2 cellular contexts compared by ENCODE assay signal in the genomic region with DNA sequence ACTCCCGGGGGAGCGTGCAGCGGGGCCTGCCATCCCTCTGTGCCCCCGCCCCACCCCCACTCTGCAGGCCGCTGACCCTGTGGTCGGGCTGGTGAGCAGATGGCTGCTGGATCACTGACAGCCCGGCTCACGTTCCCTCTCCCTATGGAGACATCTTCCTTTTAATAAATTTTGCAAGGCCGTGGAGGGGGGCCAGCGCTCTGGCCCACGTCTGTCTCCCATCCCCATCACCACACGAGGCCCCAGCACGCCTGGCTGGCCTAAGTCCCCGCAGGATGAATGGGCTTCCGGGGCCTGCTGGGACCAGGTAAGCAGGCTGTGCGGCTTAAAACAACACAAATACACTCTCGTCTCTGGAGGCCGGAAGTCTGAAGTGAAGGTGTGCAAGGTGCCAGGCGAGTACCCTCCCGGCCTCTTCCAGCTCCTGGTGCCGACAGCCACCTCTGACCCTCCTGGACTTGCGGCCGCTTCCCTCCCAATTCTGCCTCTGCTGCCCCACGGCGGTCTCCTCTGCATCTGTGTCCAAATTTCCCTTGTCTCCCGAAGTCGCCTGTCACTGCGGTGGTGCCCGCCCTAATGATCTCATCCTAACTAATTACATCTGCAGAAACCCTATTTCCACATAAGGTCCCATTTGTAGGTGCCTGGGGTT.
A peak's percentile ranks its signal among the peaks of the same experiment; 100 is the strongest.
TF ChIP-seq lines count a peak whose summit lies in the region.

No MANE protein-coding gene starts in this region.

TF ChIP-seq in SK-N-SH treated with all-trans-retinoic acid at 6 μM for 48 hours, 23 proteins besides CTCF, POLR2A, EP300 and RAD21 (continued from another document):
- TF ChIP-seq, protein P1, sequence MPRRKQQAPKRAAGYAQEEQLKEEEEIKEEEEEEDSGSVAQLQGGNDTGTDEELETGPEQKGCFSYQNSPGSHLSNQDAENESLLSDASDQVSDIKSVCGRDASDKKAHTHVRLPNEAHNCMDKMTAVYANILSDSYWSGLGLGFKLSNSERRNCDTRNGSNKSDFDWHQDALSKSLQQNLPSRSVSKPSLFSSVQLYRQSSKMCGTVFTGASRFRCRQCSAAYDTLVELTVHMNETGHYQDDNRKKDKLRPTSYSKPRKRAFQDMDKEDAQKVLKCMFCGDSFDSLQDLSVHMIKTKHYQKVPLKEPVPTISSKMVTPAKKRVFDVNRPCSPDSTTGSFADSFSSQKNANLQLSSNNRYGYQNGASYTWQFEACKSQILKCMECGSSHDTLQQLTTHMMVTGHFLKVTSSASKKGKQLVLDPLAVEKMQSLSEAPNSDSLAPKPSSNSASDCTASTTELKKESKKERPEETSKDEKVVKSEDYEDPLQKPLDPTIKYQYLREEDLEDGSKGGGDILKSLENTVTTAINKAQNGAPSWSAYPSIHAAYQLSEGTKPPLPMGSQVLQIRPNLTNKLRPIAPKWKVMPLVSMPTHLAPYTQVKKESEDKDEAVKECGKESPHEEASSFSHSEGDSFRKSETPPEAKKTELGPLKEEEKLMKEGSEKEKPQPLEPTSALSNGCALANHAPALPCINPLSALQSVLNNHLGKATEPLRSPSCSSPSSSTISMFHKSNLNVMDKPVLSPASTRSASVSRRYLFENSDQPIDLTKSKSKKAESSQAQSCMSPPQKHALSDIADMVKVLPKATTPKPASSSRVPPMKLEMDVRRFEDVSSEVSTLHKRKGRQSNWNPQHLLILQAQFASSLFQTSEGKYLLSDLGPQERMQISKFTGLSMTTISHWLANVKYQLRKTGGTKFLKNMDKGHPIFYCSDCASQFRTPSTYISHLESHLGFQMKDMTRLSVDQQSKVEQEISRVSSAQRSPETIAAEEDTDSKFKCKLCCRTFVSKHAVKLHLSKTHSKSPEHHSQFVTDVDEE (CRISPR knock-in tag; IDR thresholded peaks at IDR 0.05): no peak
- TF ChIP-seq CREB5 (CRISPR knock-in tag; IDR thresholded peaks at IDR 0.05; ENCODE audit: low read depth) (no peak), BACH2 (CRISPR knock-in tag; IDR thresholded peaks at IDR 0.05; ENCODE audit: borderline replicate concordance) (no peak)

TF ChIP-seq in HepG2, 621 proteins besides CTCF, POLR2A, EP300 and RAD21 (continued from another document and continues in another):
- TF ChIP-seq, protein P2, sequence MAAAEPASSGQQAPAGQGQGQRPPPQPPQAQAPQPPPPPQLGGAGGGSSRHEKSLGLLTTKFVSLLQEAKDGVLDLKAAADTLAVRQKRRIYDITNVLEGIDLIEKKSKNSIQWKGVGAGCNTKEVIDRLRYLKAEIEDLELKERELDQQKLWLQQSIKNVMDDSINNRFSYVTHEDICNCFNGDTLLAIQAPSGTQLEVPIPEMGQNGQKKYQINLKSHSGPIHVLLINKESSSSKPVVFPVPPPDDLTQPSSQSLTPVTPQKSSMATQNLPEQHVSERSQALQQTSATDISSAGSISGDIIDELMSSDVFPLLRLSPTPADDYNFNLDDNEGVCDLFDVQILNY (CRISPR knock-in tag; conservative IDR thresholded peaks at IDR 0.05): no peak
- TF ChIP-seq THAP11 (CRISPR knock-in tag; IDR thresholded peaks at IDR 0.05) (0 out of 2 replicates have a peak, but pooled peaks have one; percentile 20), HNF4G (IDR thresholded peaks at IDR 0.05; ENCODE audit: borderline replicate concordance, low read depth, low read length) (no peak), HNF4G (CRISPR knock-in tag; IDR thresholded peaks at IDR 0.05; ENCODE audit: borderline replicate concordance, low read depth) (peak; percentile 46; the same call in 1 of the 2 replicates), POLR2AphosphoS2 (IDR thresholded peaks at IDR 0.05; ENCODE audit: low read depth, low read length) (no peak), ZNF318 (CRISPR knock-in tag; IDR thresholded peaks at IDR 0.05) (no peak), ZNF629 (CRISPR knock-in tag; conservative IDR thresholded peaks at IDR 0.05) (no peak), HNRNPLL (IDR thresholded peaks at IDR 0.05; ENCODE audit: low read depth, low read length, poor library complexity, severe bottlenecking) (peak; percentile 7), TAF15 (IDR thresholded peaks at IDR 0.05; ENCODE audit: low read depth, low read length, poor library complexity, severe bottlenecking) (no peak), MEF2D (CRISPR knock-in tag; IDR thresholded peaks at IDR 0.05) (no peak), GFI1 (CRISPR knock-in tag; IDR thresholded peaks at IDR 0.05; ENCODE audit: borderline replicate concordance) (0 out of 2 replicates have a peak, but pooled peaks have one; percentile 39), MZF1 (CRISPR knock-in tag; IDR thresholded peaks at IDR 0.05; ENCODE audit: borderline replicate concordance) (no peak), ZNF839 (CRISPR knock-in tag; IDR thresholded peaks at IDR 0.05; ENCODE audit: borderline replicate concordance) (no peak), TFDP2 (CRISPR knock-in tag; IDR thresholded peaks at IDR 0.05) (peak; percentile 29; the same call in 1 of the 2 replicates), HOMEZ (CRISPR knock-in tag; IDR thresholded peaks at IDR 0.05; ENCODE audit: low read depth) (peak; percentile 53; the same call in 1 of the 2 replicates), ZNF687 (CRISPR knock-in tag; IDR thresholded peaks at IDR 0.05) (peak; percentile 91), SPEN (CRISPR knock-in tag; IDR thresholded peaks at IDR 0.05; ENCODE audit: low read depth) (peak; percentile 57; the same call in 1 of the 2 replicates)
- TF ChIP-seq, protein P3, sequence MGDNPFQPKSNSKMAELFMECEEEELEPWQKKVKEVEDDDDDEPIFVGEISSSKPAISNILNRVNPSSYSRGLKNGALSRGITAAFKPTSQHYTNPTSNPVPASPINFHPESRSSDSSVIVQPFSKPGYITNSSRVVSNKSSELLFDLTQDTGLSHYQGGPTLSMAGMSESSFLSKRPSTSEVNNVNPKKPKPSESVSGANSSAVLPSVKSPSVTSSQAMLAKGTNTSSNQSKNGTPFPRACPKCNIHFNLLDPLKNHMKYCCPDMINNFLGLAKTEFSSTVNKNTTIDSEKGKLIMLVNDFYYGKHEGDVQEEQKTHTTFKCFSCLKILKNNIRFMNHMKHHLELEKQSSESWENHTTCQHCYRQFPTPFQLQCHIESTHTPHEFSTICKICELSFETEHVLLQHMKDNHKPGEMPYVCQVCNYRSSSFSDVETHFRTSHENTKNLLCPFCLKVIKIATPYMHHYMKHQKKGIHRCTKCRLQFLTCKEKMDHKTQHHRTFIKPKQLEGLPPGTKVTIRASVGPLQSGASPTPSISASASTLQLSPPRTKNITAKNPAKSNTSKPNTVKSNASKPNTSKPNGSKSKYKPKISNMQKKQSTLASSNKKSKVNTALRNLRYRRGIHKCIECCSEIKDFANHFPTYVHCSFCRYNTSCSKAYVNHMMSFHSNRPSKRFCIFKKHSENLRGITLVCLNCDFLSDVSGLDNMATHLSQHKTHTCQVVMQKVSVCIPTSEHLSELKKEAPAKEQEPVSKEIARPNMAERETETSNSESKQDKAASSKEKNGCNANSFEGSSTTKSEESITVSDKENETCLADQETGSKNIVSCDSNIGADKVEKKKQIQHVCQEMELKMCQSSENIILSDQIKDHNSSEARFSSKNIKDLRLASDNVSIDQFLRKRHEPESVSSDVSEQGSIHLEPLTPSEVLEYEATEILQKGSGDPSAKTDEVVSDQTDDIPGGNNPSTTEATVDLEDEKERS (CRISPR knock-in tag; IDR thresholded peaks at IDR 0.05): no peak
- TF ChIP-seq, protein P4, sequence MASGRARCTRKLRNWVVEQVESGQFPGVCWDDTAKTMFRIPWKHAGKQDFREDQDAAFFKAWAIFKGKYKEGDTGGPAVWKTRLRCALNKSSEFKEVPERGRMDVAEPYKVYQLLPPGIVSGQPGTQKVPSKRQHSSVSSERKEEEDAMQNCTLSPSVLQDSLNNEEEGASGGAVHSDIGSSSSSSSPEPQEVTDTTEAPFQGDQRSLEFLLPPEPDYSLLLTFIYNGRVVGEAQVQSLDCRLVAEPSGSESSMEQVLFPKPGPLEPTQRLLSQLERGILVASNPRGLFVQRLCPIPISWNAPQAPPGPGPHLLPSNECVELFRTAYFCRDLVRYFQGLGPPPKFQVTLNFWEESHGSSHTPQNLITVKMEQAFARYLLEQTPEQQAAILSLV (CRISPR knock-in tag; IDR thresholded peaks at IDR 0.05; ENCODE audit: borderline replicate concordance): peak; percentile 33; the same call in 1 of the 2 replicates
